ENCODE assay signal across 1 cellular context in genomic region chr1:4270651-4271337, GRCh38.
TF ChIP-seq lines count a peak whose summit lies in the region.

No MANE protein-coding gene starts in this region.

TF ChIP-seq in HepG2, 621 proteins besides CTCF, POLR2A, EP300 and RAD21 (continued from another document and continues in another):
- TF ChIP-seq PBX2 (CRISPR knock-in tag; IDR thresholded peaks at IDR 0.05) (no peak), ZNF546 (CRISPR knock-in tag; conservative IDR thresholded peaks at IDR 0.05) (no peak), TEAD3 (CRISPR knock-in tag; optimal IDR thresholded peaks at IDR 0.05; ENCODE audit: borderline replicate concordance) (peak; percentile 53), TFAP4 (IDR thresholded peaks at IDR 0.05; ENCODE audit: borderline replicate concordance, low read depth) (no peak; the same call in 1 of the 2 replicates), ZNF687 (CRISPR knock-in tag; IDR thresholded peaks at IDR 0.05) (peak; percentile 48), ZNF749 (CRISPR knock-in tag; IDR thresholded peaks at IDR 0.05; ENCODE audit: borderline replicate concordance) (no peak), RARG (CRISPR knock-in tag; IDR thresholded peaks at IDR 0.05; ENCODE audit: low read depth) (no peak), ZNF570 (CRISPR knock-in tag; IDR thresholded peaks at IDR 0.05; ENCODE audit: borderline replicate concordance) (no peak), ELF3 (CRISPR knock-in tag; IDR thresholded peaks at IDR 0.05) (no peak), TCF7L2 (IDR thresholded peaks at IDR 0.05; ENCODE audit: low read depth, low read length) (no peak), FOXA3 (CRISPR knock-in tag; IDR thresholded peaks at IDR 0.05) (peak; percentile 69), GABPB1 (CRISPR knock-in tag; IDR thresholded peaks at IDR 0.05) (0 out of 2 replicates have a peak, but pooled peaks have one; percentile 15), ZNF180 (CRISPR knock-in tag; IDR thresholded peaks at IDR 0.05; ENCODE audit: borderline replicate concordance, low read depth) (no peak), ZNF674 (CRISPR knock-in tag; IDR thresholded peaks at IDR 0.05; ENCODE audit: low read depth) (no peak), ZEB1 (IDR thresholded peaks at IDR 0.05; ENCODE audit: insufficient replicate concordance, low read depth) (no peak), SOX6 (IDR thresholded peaks at IDR 0.05) (no peak), SOX6 (CRISPR knock-in tag; IDR thresholded peaks at IDR 0.05) (peak; percentile 41; the same call in 1 of the 2 replicates), ZNF160 (CRISPR knock-in tag; IDR thresholded peaks at IDR 0.05) (no peak), ZMYM3 (CRISPR knock-in tag; IDR thresholded peaks at IDR 0.05) (no peak), HNF4A (CRISPR knock-in tag; IDR thresholded peaks at IDR 0.05) (peak; percentile 62), FOXK1 (CRISPR knock-in tag; IDR thresholded peaks at IDR 0.05; ENCODE audit: borderline replicate concordance, low read depth) (no peak), KDM2A (CRISPR knock-in tag; IDR thresholded peaks at IDR 0.05; ENCODE audit: borderline replicate concordance, low read depth) (no peak), ZNF747 (CRISPR knock-in tag; IDR thresholded peaks at IDR 0.05; ENCODE audit: borderline replicate concordance) (no peak), CENPX (CRISPR knock-in tag; IDR thresholded peaks at IDR 0.05) (no peak), ZNF34 (CRISPR knock-in tag; IDR thresholded peaks at IDR 0.05; ENCODE audit: borderline replicate concordance) (0 out of 2 replicates have a peak, but pooled peaks have one; percentile 46), CEBPG (CRISPR knock-in tag; IDR thresholded peaks at IDR 0.05) (peak; percentile 83), RFXAP (CRISPR knock-in tag; IDR thresholded peaks at IDR 0.05; ENCODE audit: borderline replicate concordance) (no peak), HMGA1 (CRISPR knock-in tag; conservative IDR thresholded peaks at IDR 0.05) (no peak), NBN (conservative IDR thresholded peaks at IDR 0.05) (no peak)
- TF ChIP-seq, protein P1, sequence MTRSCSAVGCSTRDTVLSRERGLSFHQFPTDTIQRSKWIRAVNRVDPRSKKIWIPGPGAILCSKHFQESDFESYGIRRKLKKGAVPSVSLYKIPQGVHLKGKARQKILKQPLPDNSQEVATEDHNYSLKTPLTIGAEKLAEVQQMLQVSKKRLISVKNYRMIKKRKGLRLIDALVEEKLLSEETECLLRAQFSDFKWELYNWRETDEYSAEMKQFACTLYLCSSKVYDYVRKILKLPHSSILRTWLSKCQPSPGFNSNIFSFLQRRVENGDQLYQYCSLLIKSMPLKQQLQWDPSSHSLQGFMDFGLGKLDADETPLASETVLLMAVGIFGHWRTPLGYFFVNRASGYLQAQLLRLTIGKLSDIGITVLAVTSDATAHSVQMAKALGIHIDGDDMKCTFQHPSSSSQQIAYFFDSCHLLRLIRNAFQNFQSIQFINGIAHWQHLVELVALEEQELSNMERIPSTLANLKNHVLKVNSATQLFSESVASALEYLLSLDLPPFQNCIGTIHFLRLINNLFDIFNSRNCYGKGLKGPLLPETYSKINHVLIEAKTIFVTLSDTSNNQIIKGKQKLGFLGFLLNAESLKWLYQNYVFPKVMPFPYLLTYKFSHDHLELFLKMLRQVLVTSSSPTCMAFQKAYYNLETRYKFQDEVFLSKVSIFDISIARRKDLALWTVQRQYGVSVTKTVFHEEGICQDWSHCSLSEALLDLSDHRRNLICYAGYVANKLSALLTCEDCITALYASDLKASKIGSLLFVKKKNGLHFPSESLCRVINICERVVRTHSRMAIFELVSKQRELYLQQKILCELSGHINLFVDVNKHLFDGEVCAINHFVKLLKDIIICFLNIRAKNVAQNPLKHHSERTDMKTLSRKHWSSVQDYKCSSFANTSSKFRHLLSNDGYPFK (CRISPR knock-in tag; IDR thresholded peaks at IDR 0.05; ENCODE audit: borderline replicate concordance), result no peak
- TF ChIP-seq, protein P2, sequence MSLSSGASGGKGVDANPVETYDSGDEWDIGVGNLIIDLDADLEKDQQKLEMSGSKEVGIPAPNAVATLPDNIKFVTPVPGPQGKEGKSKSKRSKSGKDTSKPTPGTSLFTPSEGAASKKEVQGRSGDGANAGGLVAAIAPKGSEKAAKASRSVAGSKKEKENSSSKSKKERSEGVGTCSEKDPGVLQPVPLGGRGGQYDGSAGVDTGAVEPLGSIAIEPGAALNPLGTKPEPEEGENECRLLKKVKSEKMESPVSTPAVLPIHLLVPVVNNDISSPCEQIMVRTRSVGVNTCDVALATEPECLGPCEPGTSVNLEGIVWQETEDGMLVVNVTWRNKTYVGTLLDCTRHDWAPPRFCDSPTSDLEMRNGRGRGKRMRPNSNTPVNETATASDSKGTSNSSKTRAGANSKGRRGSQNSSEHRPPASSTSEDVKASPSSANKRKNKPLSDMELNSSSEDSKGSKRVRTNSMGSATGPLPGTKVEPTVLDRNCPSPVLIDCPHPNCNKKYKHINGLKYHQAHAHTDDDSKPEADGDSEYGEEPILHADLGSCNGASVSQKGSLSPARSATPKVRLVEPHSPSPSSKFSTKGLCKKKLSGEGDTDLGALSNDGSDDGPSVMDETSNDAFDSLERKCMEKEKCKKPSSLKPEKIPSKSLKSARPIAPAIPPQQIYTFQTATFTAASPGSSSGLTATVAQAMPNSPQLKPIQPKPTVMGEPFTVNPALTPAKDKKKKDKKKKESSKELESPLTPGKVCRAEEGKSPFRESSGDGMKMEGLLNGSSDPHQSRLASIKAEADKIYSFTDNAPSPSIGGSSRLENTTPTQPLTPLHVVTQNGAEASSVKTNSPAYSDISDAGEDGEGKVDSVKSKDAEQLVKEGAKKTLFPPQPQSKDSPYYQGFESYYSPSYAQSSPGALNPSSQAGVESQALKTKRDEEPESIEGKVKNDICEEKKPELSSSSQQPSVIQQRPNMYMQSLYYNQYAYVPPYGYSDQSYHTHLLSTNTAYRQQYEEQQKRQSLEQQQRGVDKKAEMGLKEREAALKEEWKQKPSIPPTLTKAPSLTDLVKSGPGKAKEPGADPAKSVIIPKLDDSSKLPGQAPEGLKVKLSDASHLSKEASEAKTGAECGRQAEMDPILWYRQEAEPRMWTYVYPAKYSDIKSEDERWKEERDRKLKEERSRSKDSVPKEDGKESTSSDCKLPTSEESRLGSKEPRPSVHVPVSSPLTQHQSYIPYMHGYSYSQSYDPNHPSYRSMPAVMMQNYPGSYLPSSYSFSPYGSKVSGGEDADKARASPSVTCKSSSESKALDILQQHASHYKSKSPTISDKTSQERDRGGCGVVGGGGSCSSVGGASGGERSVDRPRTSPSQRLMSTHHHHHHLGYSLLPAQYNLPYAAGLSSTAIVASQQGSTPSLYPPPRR (CRISPR knock-in tag; IDR thresholded peaks at IDR 0.05; ENCODE audit: borderline replicate concordance), result peak; percentile 23; the same call in 1 of the 2 replicates
- TF ChIP-seq, protein P3, sequence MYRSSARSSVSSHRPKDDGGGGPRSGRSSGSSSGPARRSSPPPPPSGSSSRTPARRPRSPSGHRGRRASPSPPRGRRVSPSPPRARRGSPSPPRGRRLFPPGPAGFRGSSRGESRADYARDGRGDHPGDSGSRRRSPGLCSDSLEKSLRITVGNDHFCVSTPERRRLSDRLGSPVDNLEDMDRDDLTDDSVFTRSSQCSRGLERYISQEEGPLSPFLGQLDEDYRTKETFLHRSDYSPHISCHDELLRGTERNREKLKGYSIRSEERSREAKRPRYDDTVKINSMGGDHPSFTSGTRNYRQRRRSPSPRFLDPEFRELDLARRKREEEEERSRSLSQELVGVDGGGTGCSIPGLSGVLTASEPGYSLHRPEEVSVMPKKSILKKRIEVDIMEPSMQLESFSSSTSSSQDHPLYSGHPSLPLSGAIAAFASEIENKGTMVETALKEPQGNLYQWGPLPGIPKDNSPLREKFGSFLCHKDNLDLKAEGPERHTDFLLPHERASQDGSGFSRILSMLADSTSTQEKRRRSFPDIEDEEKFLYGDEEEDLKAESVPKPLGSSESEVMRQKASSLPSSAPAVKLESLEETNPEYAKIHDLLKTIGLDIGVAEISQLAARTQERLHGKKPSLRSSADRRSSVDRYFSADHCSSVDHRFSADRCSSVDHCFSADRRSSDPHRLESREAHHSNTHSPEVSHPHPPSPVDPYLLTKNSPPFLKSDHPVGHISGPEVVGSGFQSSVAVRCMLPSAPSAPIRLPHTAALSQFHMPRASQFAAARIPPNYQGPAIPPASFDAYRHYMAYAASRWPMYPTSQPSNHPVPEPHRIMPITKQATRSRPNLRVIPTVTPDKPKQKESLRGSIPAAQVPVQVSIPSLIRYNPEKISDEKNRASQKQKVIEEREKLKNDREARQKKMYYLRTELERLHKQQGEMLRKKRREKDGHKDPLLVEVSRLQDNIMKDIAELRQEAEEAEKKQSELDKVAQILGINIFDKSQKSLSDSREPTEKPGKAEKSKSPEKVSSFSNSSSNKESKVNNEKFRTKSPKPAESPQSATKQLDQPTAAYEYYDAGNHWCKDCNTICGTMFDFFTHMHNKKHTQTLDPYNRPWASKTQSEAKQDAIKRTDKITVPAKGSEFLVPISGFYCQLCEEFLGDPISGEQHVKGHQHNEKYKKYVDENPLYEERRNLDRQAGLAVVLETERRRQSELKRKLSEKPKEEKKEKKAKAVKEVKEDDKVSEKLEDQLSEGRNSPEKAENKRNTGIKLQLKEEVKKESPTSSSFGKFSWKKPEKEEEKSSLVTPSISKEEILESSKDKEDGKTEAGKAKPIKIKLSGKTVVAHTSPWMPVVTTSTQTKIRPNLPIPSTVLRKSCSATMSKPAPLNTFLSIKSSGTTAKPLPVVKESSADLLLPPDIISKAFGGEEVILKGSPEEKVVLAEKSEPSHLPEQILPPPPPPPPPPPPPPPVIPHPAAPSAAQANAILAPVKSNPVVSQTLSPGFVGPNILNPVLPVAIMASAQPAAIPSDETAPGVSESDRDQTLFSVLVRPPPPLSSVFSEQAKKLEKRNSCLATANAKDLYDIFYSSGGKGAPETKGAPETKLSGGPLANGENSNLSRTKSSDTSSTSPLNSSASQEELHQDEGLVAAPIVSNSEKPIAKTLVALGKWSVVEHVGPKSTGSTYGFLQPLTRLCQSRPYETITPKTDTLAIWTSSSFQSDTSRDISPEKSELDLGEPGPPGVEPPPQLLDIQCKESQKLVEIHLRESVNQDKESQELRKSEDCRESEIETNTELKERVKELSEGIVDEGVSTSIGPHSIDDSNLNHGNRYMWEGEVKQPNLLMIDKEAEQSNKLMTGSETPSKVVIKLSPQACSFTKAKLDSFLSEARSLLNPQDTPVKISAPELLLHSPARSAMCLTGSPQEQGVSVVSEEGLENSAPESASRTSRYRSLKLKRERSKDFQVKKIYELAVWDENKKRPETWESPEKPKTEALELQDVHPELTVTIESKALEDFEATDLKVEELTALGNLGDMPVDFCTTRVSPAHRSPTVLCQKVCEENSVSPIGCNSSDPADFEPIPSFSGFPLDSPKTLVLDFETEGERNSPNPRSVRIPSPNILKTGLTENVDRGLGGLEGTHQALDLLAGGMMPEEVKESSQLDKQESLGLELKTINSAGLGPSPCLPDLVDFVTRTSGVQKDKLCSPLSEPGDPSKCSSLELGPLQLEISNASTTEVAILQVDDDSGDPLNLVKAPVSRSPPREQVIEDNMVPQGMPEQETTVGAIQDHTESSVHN (CRISPR knock-in tag; IDR thresholded peaks at IDR 0.05), result 0 out of 2 replicates have a peak, but pooled peaks have one; percentile 26
- TF ChIP-seq, protein P4, sequence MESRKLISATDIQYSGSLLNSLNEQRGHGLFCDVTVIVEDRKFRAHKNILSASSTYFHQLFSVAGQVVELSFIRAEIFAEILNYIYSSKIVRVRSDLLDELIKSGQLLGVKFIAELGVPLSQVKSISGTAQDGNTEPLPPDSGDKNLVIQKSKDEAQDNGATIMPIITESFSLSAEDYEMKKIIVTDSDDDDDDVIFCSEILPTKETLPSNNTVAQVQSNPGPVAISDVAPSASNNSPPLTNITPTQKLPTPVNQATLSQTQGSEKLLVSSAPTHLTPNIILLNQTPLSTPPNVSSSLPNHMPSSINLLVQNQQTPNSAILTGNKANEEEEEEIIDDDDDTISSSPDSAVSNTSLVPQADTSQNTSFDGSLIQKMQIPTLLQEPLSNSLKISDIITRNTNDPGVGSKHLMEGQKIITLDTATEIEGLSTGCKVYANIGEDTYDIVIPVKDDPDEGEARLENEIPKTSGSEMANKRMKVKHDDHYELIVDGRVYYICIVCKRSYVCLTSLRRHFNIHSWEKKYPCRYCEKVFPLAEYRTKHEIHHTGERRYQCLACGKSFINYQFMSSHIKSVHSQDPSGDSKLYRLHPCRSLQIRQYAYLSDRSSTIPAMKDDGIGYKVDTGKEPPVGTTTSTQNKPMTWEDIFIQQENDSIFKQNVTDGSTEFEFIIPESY (CRISPR knock-in tag; IDR thresholded peaks at IDR 0.05), result peak; percentile 42; the same call in 1 of the 2 replicates
